In genomic region chr3:108219336-108219735, GRCh38 we compare ENCODE assay signal across 13 cellular contexts. TPM values are rescaled to one million over a fixed set of nuclear protein-coding genes. Genes with fewer than 3 reads are reported as not detected.
A peak's percentile ranks its signal among the peaks of the same experiment; 100 is the strongest.
DNase-seq lines count a peak whose midpoint lies in the region; ATAC-seq and TF ChIP-seq lines count a peak whose summit lies in the region.
"Had no signal": no experiment of that assay in that cellular context is flagged by ENCODE, and none has a peak within 500 bp of the region (broad histone marks: within the 10 kb centered on the region; RNA-seq: fewer than 3 reads in every experiment).

No MANE protein-coding gene starts in this region.

- BruUV-seq in Calu3 (replicated peaks; lab: Mats Ljungman, UMichigan), result no TSS peak

- DNase-seq in Calu3 (no peak), NCI-H146 (lab: John Stamatoyannopoulos, UW) (peak; percentile 41), germinal center (ENCODE audit: low spot score) (peak; percentile 56), NCI-H82 treated with DMSO at 0.1 percent for 48 hours (lab: John Stamatoyannopoulos, UW; ENCODE audit: unreplicated experiment) (no peak), NCI-H187 treated with DMSO at 0.1 percent for 48 hours (lab: John Stamatoyannopoulos, UW) (no peak), tibial artery (no peak)
- no peak for DNase-seq in stimulated activated CD4-positive, alpha-beta T cell treated with anti-CD3 and anti-CD28 coated beads, Interleukin-12 subunit alpha, Interleukin-12 subunit beta, amount 100 ng/mL, for 4 hours
- DNase-seq: activated gamma-delta T cell, NCI-H1092 treated with DMSO at 0.1 percent for 48 hours, NCI-H510A treated with DMSO at 0.1 percent for 48 hours had no signal

- H3K27ac Mint-ChIP-seq in Calu3 (ENCODE audit: unreplicated experiment), result peak overlapping the region; percentile 73

- H3K4me1 ChIP-seq in tibial artery, result peaks cover 0 to 44% (median 14%) of the 10 kb centered on the region in 4 donors

- H3K9me3 ChIP-seq in tibial artery, result no peaks in the 10 kb centered on the region
- H3K9me3 ChIP-seq: SJSA1 had no signal

- no peak overlapping the region for H3K27ac ChIP-seq in tibial artery
- H3K27ac ChIP-seq: SJSA1 had no signal

- no peaks in the 10 kb centered on the region for H3K27me3 Mint-ChIP-seq in Calu3 (ENCODE audit: unreplicated experiment)

- peak overlapping the region; percentile 100 for H3K4me3 Mint-ChIP-seq in Calu3 (ENCODE audit: low read depth, unreplicated experiment)

- TF ChIP-seq CTCF in Calu3 (IDR thresholded peaks at IDR 0.05; ENCODE audit: unreplicated experiment), result no peak
- TF ChIP-seq CTCF in tibial artery (IDR thresholded peaks at IDR 0.05), result no peak

- no peaks in the 10 kb centered on the region for H3K27me3 ChIP-seq in tibial artery
- H3K27me3 ChIP-seq: SJSA1 had no signal

- H3K9me3 Mint-ChIP-seq in Calu3 (ENCODE audit: low read depth, unreplicated experiment), result no peaks in the 10 kb centered on the region

- H3K4me3 ChIP-seq in tibial artery, result no peak overlapping the region
- H3K4me3 ChIP-seq: SJSA1, skin epidermis had no signal

- CTCF ChIA-PET in Calu3 (lab: Charles Lee), result interaction anchor here (0.6 kb wide), 1 partner anchor 57 kb away, joined by 3 read pairs; no protein-coding TSS in a partner anchor

- peaks cover 17% of the 10 kb centered on the region for H3K36me3 Mint-ChIP-seq in Calu3 (ENCODE audit: insufficient read depth, unreplicated experiment)

- H3K4me1 Mint-ChIP-seq in Calu3 (ENCODE audit: low read depth, unreplicated experiment), result peaks cover 24% of the 10 kb centered on the region

- ATAC-seq in GM19372 (IDR thresholded peaks at IDR 0.05; ENCODE audit: low read depth, unreplicated experiment), result peak; percentile 19

- H3K36me3 ChIP-seq in tibial artery, result peaks cover 0 to 8% (median 0%) of the 10 kb centered on the region in 3 donors
- H3K36me3 ChIP-seq: SJSA1 had no signal

- intact Hi-C loops in Calu3 (cut with micrococcal nuclease; ENCODE audit: unreplicated experiment), result loop anchor here (5.0 to 10.0 kb wide), 2 partner anchors 132 to 285 kb away; no protein-coding TSS in a partner anchor
- intact Hi-C loops in tibial artery (cut with DNase I; ENCODE audit: low total_unique reads), result no loop called here

RNA-seq across cellular contexts. Expression of gene IFT57, which starts 2.9 kb away (rescaled TPM):
- 35.4 and 47.2 TPM in 2 replicates for total RNA-seq in Calu3 (2022)

Comparison
In these comparisons a context has a peak if more than half of its experiments do, and no peak if none do; other contexts are left out.
1. DNase-seq: peak in NCI-H146 (single experiment) and germinal center (single experiment); none in Calu3 (single experiment), NCI-H82 treated with DMSO at 0.1 percent for 48 hours (single experiment), stimulated activated CD4-positive, alpha-beta T cell treated with anti-CD3 and anti-CD28 coated beads, Interleukin-12 subunit alpha, Interleukin-12 subunit beta, amount 100 ng/mL, for 4 hours (single experiment), NCI-H187 treated with DMSO at 0.1 percent for 48 hours (single experiment) and tibial artery (0 of 2).